ENCODE assay signal across 8 cellular contexts in genomic region chr22:39545310-39546063, GRCh38. TPM values are rescaled to one million over a fixed set of nuclear protein-coding genes. Genes with fewer than 3 reads are reported as not detected.
A peak's percentile ranks its signal among the peaks of the same experiment; 100 is the strongest.
DNase-seq lines count a peak whose midpoint lies in the region; ATAC-seq, FAIRE-seq and TF ChIP-seq lines count a peak whose summit lies in the region.

No MANE protein-coding gene starts in this region.

- H3K4me1 Mint-ChIP-seq in activated CD4-positive, alpha-beta T cell treated with anti-CD3 and anti-CD28 coated beads for 36 hours = peaks cover 7% of the 10 kb centered on the region
- peaks cover 24 to 26% of the 10 kb centered on the region in 2 donors for H3K4me1 Mint-ChIP-seq in effector memory CD8-positive, alpha-beta T cell (ENCODE audit: low read depth in 2 of 2)

- H3K4me1 ChIP-seq in SJCRH30 = no peaks in the 10 kb centered on the region
- peaks cover 0 to 13% (median 0%) of the 10 kb centered on the region in 6 donors for H3K4me1 ChIP-seq in spleen

- peak; percentile 70 for ATAC-seq in activated CD4-positive, alpha-beta T cell treated with anti-CD3 and anti-CD28 coated beads for 36 hours
- peak; percentile 83 for ATAC-seq in effector memory CD8-positive, alpha-beta T cell (replicated peaks)

- no peaks in the 10 kb centered on the region for H3K9me3 ChIP-seq in SJCRH30 (replicated peaks)
- H3K9me3 ChIP-seq in spleen = no peaks in the 10 kb centered on the region

- H3K27me3 ChIP-seq in H7 (ENCODE audit: control insufficient read depth, insufficient read depth, low read length) = peaks cover 3% of the 10 kb centered on the region; the same call in 1 of the 2 replicates
- no peaks in the 10 kb centered on the region for H3K27me3 ChIP-seq in SJCRH30
- peaks cover 0 to 83% (median 24%) of the 10 kb centered on the region in 7 donors for H3K27me3 ChIP-seq in spleen (replicated peaks in 1 of 7)

- H3K27ac ChIP-seq in SJCRH30 (no peak overlapping the region), spleen (no peak overlapping the region)

- no peak for FAIRE-seq in HTR-8/SVneo (lab: Jason Lieb, UNC)

- WGBS in spleen, 5 donors = 23 to 32% (median 23%) methylated on average over 31 of the region's 31 CpGs

- no peak for TF ChIP-seq POLR2A in spleen (IDR thresholded peaks at IDR 0.05)

- no peaks in the 10 kb centered on the region for H3K36me3 Mint-ChIP-seq in activated CD4-positive, alpha-beta T cell treated with anti-CD3 and anti-CD28 coated beads for 36 hours (ENCODE audit: low read depth)
- H3K36me3 Mint-ChIP-seq in effector memory CD8-positive, alpha-beta T cell (ENCODE audit: insufficient read depth) = peaks cover 8% of the 10 kb centered on the region

- no peak for TF ChIP-seq CTCF in spleen (IDR thresholded peaks at IDR 0.05 in 8 of 11, conservative IDR thresholded peaks at IDR 0.05 in 3 of 11)

- POLR2A ChIA-PET in activated CD4-positive, alpha-beta T cell treated with anti-CD3 and anti-CD28 coated beads for 36 hours (lab: Charles Lee) = no interaction called here

- DNase-seq in H7 = peak; percentile 90
- DNase-seq in activated CD4-positive, alpha-beta T cell treated with anti-CD3 and anti-CD28 coated beads for 36 hours = peak; percentile 75
- peak; percentile 65 to 79 (median 70) for DNase-seq in effector memory CD8-positive, alpha-beta T cell
- DNase-seq in stimulated activated CD4-positive, alpha-beta T cell treated with anti-CD3 and anti-CD28 coated beads, Interleukin-2, amount 100 ng/mL, for 24 hours = peak; percentile 77 to 80
- DNase-seq in SJCRH30 = no peak
- no peak for DNase-seq in 8988T
- no peak for DNase-seq in HTR-8/SVneo (ENCODE audit: insufficient read length, low spot score)
- no peak for DNase-seq in spleen

- H3K27ac Mint-ChIP-seq in activated CD4-positive, alpha-beta T cell treated with anti-CD3 and anti-CD28 coated beads for 36 hours = no peak overlapping the region
- peak overlapping the region; percentile 38 to 87 for H3K27ac Mint-ChIP-seq in effector memory CD8-positive, alpha-beta T cell

- H3K4me3 Mint-ChIP-seq in activated CD4-positive, alpha-beta T cell treated with anti-CD3 and anti-CD28 coated beads for 36 hours = no peak overlapping the region
- peak overlapping the region; percentile 75 to 76 for H3K4me3 Mint-ChIP-seq in effector memory CD8-positive, alpha-beta T cell

- no peaks in the 10 kb centered on the region for H3K9me3 Mint-ChIP-seq in activated CD4-positive, alpha-beta T cell treated with anti-CD3 and anti-CD28 coated beads for 36 hours (ENCODE audit: low read depth)
- H3K9me3 Mint-ChIP-seq in effector memory CD8-positive, alpha-beta T cell = peaks cover 0 to 8% of the 10 kb centered on the region in 2 donors

- H3K36me3 ChIP-seq in H7 (replicated peaks; ENCODE audit: control insufficient read depth, insufficient read depth, low read length) = no peaks in the 10 kb centered on the region
- H3K36me3 ChIP-seq in SJCRH30 = no peaks in the 10 kb centered on the region
- no peaks in the 10 kb centered on the region for H3K36me3 ChIP-seq in spleen

- CTCF ChIA-PET in activated CD4-positive, alpha-beta T cell treated with anti-CD3 and anti-CD28 coated beads for 36 hours (lab: Charles Lee) = interaction anchor here (0.6 to 1.1 kb wide), 3 partner anchors 261 to 492 kb away, joined by 3 read pairs; no protein-coding TSS in a partner anchor

- H3K27me3 Mint-ChIP-seq in activated CD4-positive, alpha-beta T cell treated with anti-CD3 and anti-CD28 coated beads for 36 hours = peaks cover 24% of the 10 kb centered on the region
- H3K27me3 Mint-ChIP-seq in effector memory CD8-positive, alpha-beta T cell = peaks cover 9 to 57% of the 10 kb centered on the region in 2 donors

- intact Hi-C loops in activated CD4-positive, alpha-beta T cell treated with anti-CD3 and anti-CD28 coated beads for 36 hours (cut with DNase I, micrococcal nuclease) = no loop called here
- intact Hi-C loops in spleen (cut with DNase I; ENCODE audit: low total_unique reads) = no loop called here

- H3K4me3 ChIP-seq in H7 (ENCODE audit: insufficient read depth, low read depth, low read length) = no peak overlapping the region
- no peak overlapping the region for H3K4me3 ChIP-seq in SJCRH30
- H3K4me3 ChIP-seq in spleen = no peak overlapping the region

RNA-seq across cellular contexts. Expression of gene RPS19BP1, which starts 12.9 kb away (rescaled TPM):
- total RNA-seq in H7 (2014; rRNA removed; shearing (Covaris generic)) = 154 and 210 TPM in 2 replicates
- total RNA-seq in activated CD4-positive, alpha-beta T cell treated with anti-CD3 and anti-CD28 coated beads for 36 hours = 10 to 100 TPM; 42.8 to 68.8 TPM
- 48.3 and 66.2 TPM in 2 replicates for total RNA-seq in SJCRH30 (2014; rRNA removed; shearing (Covaris generic))
- total RNA-seq in spleen = 100 to 1,000 TPM in 2 of 7 donors, 10 to 100 TPM in 5; 55.8 to 147 (median 57.3) TPM
- polyA plus RNA-seq in spleen = 100 to 1,000 TPM; 154 to 210 (median 181) TPM

RNA-seq across cellular contexts. Expression of gene CACNA1I, which starts 25.1 kb away (rescaled TPM):
- total RNA-seq in H7 (2014; rRNA removed; shearing (Covaris generic)) = 0.31 and 0.55 TPM in 2 replicates
- under 1 TPM; 0.37 to 0.39 TPM for total RNA-seq in activated CD4-positive, alpha-beta T cell treated with anti-CD3 and anti-CD28 coated beads for 36 hours
- total RNA-seq in SJCRH30 (2014; rRNA removed; shearing (Covaris generic)) = 0.02 TPM in 1 of 2 replicates, not detected in the other
- 1 to 10 TPM in 5 of 7 donors, under 1 TPM in 2; 0.66 to 4.1 (median 1.4) TPM for total RNA-seq in spleen
- polyA plus RNA-seq in spleen = under 1 TPM; 0.24 to 0.83 (median 0.43) TPM

RNA-seq across cellular contexts. Expression of gene ATF4, which starts 25.1 kb away (rescaled TPM):
- 466 and 503 TPM in 2 replicates for total RNA-seq in H7 (2014; rRNA removed; shearing (Covaris generic))
- total RNA-seq in activated CD4-positive, alpha-beta T cell treated with anti-CD3 and anti-CD28 coated beads for 36 hours = 100 to 1,000 TPM; 580 to 680 TPM
- 190 and 238 TPM in 2 replicates for total RNA-seq in SJCRH30 (2014; rRNA removed; shearing (Covaris generic))
- 100 to 1,000 TPM; 190 to 286 (median 256) TPM for total RNA-seq in spleen
- polyA plus RNA-seq in spleen = 100 to 1,000 TPM; 341 to 414 (median 357) TPM

RNA-seq across cellular contexts. Expression of gene MIEF1, which starts 43.4 kb away (rescaled TPM):
- 26.4 and 28.3 TPM in 2 replicates for total RNA-seq in H7 (2014; rRNA removed; shearing (Covaris generic))
- 10 to 100 TPM; 43.2 to 44.9 TPM for total RNA-seq in activated CD4-positive, alpha-beta T cell treated with anti-CD3 and anti-CD28 coated beads for 36 hours
- total RNA-seq in SJCRH30 (2014; rRNA removed; shearing (Covaris generic)) = 31.5 and 32.0 TPM in 2 replicates
- total RNA-seq in spleen = 10 to 100 TPM; 24.4 to 31.4 (median 27.5) TPM
- polyA plus RNA-seq in spleen = 10 to 100 TPM in 1 of 3 donors, 1 to 10 TPM in 2; 5.8 to 11.2 (median 6.7) TPM

Comparison
In these comparisons a context has a peak if more than half of its experiments do, and no peak if none do; other contexts are left out.
1. DNase-seq: peak in H7 (single experiment), activated CD4-positive, alpha-beta T cell treated with anti-CD3 and anti-CD28 coated beads for 36 hours (single experiment), effector memory CD8-positive, alpha-beta T cell (3 of 3) and stimulated activated CD4-positive, alpha-beta T cell treated with anti-CD3 and anti-CD28 coated beads, Interleukin-2, amount 100 ng/mL, for 24 hours (2 of 2); none in SJCRH30 (0 of 2), 8988T (single experiment), HTR-8/SVneo (single experiment) and spleen (single experiment).